21 cellular contexts compared by ENCODE assay signal in genomic region chr11:77374611-77375031, GRCh38.
A peak's percentile ranks its signal among the peaks of the same experiment; 100 is the strongest.
DNase-seq lines count a peak whose midpoint lies in the region; ATAC-seq and TF ChIP-seq lines count a peak whose summit lies in the region.
"Had no signal": no experiment of that assay in that cellular context is flagged by ENCODE, and none has a peak within 500 bp of the region (broad histone marks: within the 10 kb centered on the region; RNA-seq: fewer than 3 reads in every experiment).

No MANE protein-coding gene starts in this region.

- TF ChIP-seq EP300 in gastroesophageal sphincter (IDR thresholded peaks at IDR 0.05): no peak

- peak overlapping the region; percentile 26 for H3K4me2 ChIP-seq in GM23248 (ENCODE audit: unreplicated experiment)
- H3K4me2 ChIP-seq: GM23338 had no signal

- no peaks in the 10 kb centered on the region for H3K27me3 ChIP-seq in GM23248 (replicated peaks; ENCODE audit: insufficient read depth)
- H3K27me3 ChIP-seq in gastrocnemius medialis: no peaks in the 10 kb centered on the region
- H3K27me3 ChIP-seq in gastroesophageal sphincter: no peaks in the 10 kb centered on the region
- H3K27me3 ChIP-seq: left lung, testis had no signal

- DNase-seq in GM23248 (peak; percentile 36), RKO (ENCODE audit: low spot score) (peak; percentile 24), gastrocnemius medialis (no peak), WTC11 (ENCODE audit: low spot score) (no peak), caudate nucleus (lab: John Stamatoyannopoulos, UW) (no peak)
- DNase-seq: activated CD4-positive, alpha-beta T cell treated with anti-CD3 and anti-CD28 coated beads for 1 hour; activated CD8-positive, alpha-beta memory T cell treated with anti-CD3 and anti-CD28 coated beads for 24 hours; activated naive CD8-positive, alpha-beta T cell treated with anti-CD3 and anti-CD28 coated beads, Interleukin-2, amount 10 ng/mL, durations not matched to agents 7 days and 5 days; CD8-positive, alpha-beta memory T cell; dermis blood vessel endothelial cell; left lung; NCI-H1417 treated with DMSO at 0.1 percent for 48 hours; NCI-H2171; stimulated activated CD4-positive, alpha-beta T cell treated with anti-CD3 and anti-CD28 coated beads, Interleukin-15, amount 100 ng/mL, for 24 hours; T1000; testis had no signal

- H3K4me1 Mint-ChIP-seq in WTC11: no peaks in the 10 kb centered on the region
- H3K4me1 Mint-ChIP-seq: CD8-positive, alpha-beta memory T cell; GM23338 had no signal

- no peaks in the 10 kb centered on the region for H3K9me3 Mint-ChIP-seq in WTC11
- H3K9me3 Mint-ChIP-seq: activated naive CD8-positive, alpha-beta T cell treated with anti-CD3 and anti-CD28 coated beads, Interleukin-2, amount 10 ng/mL, durations not matched to agents 7 days and 5 days; activated T-helper 1 cell treated with anti-CD3 and anti-CD28 coated beads, Interleukin-12 subunit alpha, Interleukin-12 subunit beta, Interleukin-2, Interleukin-4 antibody, amounts not matched to agents 30 ng/mL and 10 ng/mL and 1 ng/mL, durations not matched to agents 14 hours and 24 hours and 36 hours; CD8-positive, alpha-beta memory T cell; GM23338 had no signal

- no peaks in the 10 kb centered on the region for H3K9me2 ChIP-seq in GM23248 (ENCODE audit: insufficient read depth)

- POLR2A ChIA-PET in WTC11 (lab: Charles Lee): no interaction called here

- no peaks in the 10 kb centered on the region for H4K20me1 ChIP-seq in GM23248 (ENCODE audit: insufficient read depth)

- H3K4me1 ChIP-seq in GM23248 (ENCODE audit: insufficient read depth) (peaks cover 9% of the 10 kb centered on the region), gastrocnemius medialis (peaks cover 0 to 22% of the 10 kb centered on the region in 2 donors), gastroesophageal sphincter (no peaks in the 10 kb centered on the region)
- H3K4me1 ChIP-seq: left lung, testis had no signal

- 95 to 99% methylated on average over 3 of the region's 3 CpGs for WGBS in GM23248 (ENCODE audit: low coverage in 1 of 2, low lambda C conversion rate in 2 of 2, missing lambda C conversion rate in 2 of 2), 2 experiments
- WGBS in gastroesophageal sphincter (ENCODE audit: low coverage in 1 of 2), 2 donors: 90 to 96% methylated on average over 3 of the region's 3 CpGs

- H3K36me3 Mint-ChIP-seq in WTC11: peaks cover 71% of the 10 kb centered on the region

- no peaks in the 10 kb centered on the region for H3K79me2 ChIP-seq in GM23248 (ENCODE audit: insufficient read depth)

- no peak overlapping the region for H3K27ac Mint-ChIP-seq in WTC11
- H3K27ac Mint-ChIP-seq: activated naive CD8-positive, alpha-beta T cell treated with anti-CD3 and anti-CD28 coated beads, Interleukin-2, amount 10 ng/mL, durations not matched to agents 7 days and 5 days; activated T-helper 1 cell treated with anti-CD3 and anti-CD28 coated beads, Interleukin-12 subunit alpha, Interleukin-12 subunit beta, Interleukin-2, Interleukin-4 antibody, amounts not matched to agents 30 ng/mL and 10 ng/mL and 1 ng/mL, durations not matched to agents 14 hours and 24 hours and 36 hours; CD8-positive, alpha-beta memory T cell had no signal

- TF ChIP-seq CTCF in gastrocnemius medialis (IDR thresholded peaks at IDR 0.05 in 4 of 5, conservative IDR thresholded peaks at IDR 0.05 in 1 of 5) (no peak), WTC11 (IDR thresholded peaks at IDR 0.05) (no peak), gastroesophageal sphincter (IDR thresholded peaks at IDR 0.05) (no peak)

- H2AFZ ChIP-seq in GM23248: no peak overlapping the region
- H2AFZ ChIP-seq: GM23338 had no signal

- H3K27me3 Mint-ChIP-seq in WTC11 (ENCODE audit: low read depth): no peaks in the 10 kb centered on the region
- H3K27me3 Mint-ChIP-seq: activated naive CD8-positive, alpha-beta T cell treated with anti-CD3 and anti-CD28 coated beads, Interleukin-2, amount 10 ng/mL, durations not matched to agents 7 days and 5 days; CD8-positive, alpha-beta memory T cell had no signal

- CTCF ChIA-PET in WTC11 (lab: Charles Lee): no interaction called here

- ATAC-seq in esophagus mucosa (peak; percentile 82), gastrocnemius medialis (peak; percentile 30 to 62), WTC11 (no peak), gastroesophageal sphincter (no peak), GM19351 (IDR thresholded peaks at IDR 0.05; ENCODE audit: unreplicated experiment) (no peak)
- ATAC-seq: GM23338, left lung had no signal

- no peaks in the 10 kb centered on the region for H3K9me3 ChIP-seq in GM23248 (ENCODE audit: low read depth)
- no peaks in the 10 kb centered on the region for H3K9me3 ChIP-seq in gastrocnemius medialis
- H3K9me3 ChIP-seq in gastroesophageal sphincter: no peaks in the 10 kb centered on the region
- H3K9me3 ChIP-seq: left lung, testis had no signal

- intact Hi-C loops in gastrocnemius medialis (cut with DNase I; ENCODE audit: low total_unique reads): no loop called here

- no peak overlapping the region for H3K9ac ChIP-seq in GM23248

- no peak for TF ChIP-seq POLR2A in gastrocnemius medialis (IDR thresholded peaks at IDR 0.05)
- TF ChIP-seq POLR2A in gastroesophageal sphincter (IDR thresholded peaks at IDR 0.05): no peak

- no peaks in the 10 kb centered on the region for H3F3A ChIP-seq in GM23248 (ENCODE audit: insufficient read depth)

- no peak overlapping the region for H3K4me3 ChIP-seq in GM23248
- no peak overlapping the region for H3K4me3 ChIP-seq in gastrocnemius medialis
- no peak overlapping the region for H3K4me3 ChIP-seq in gastroesophageal sphincter
- H3K4me3 ChIP-seq: GM23338, left lung, testis had no signal

- in situ Hi-C loops in GM23248 (cut with MboI): no loop called here
- in situ Hi-C loops in gastrocnemius medialis (cut with MboI; ENCODE audit: low sequenced_read_pairs in 4 of 4): no loop called here

- no peak overlapping the region for H3K4me3 Mint-ChIP-seq in WTC11
- H3K4me3 Mint-ChIP-seq: activated naive CD8-positive, alpha-beta T cell treated with anti-CD3 and anti-CD28 coated beads, Interleukin-2, amount 10 ng/mL, durations not matched to agents 7 days and 5 days; activated T-helper 1 cell treated with anti-CD3 and anti-CD28 coated beads, Interleukin-12 subunit alpha, Interleukin-12 subunit beta, Interleukin-2, Interleukin-4 antibody, amounts not matched to agents 30 ng/mL and 10 ng/mL and 1 ng/mL, durations not matched to agents 14 hours and 24 hours and 36 hours; CD8-positive, alpha-beta memory T cell; GM23338 had no signal

- H3K27ac ChIP-seq in GM23248 (no peak overlapping the region), gastrocnemius medialis (peak overlapping the region in 1 of 4 donors; percentile 33), gastroesophageal sphincter (no peak overlapping the region), caudate nucleus (ENCODE audit: low read depth, low read length) (no peak overlapping the region)
- H3K27ac ChIP-seq: left lung, testis had no signal

- H3K36me3 ChIP-seq in GM23248 (ENCODE audit: low read depth) (no peaks in the 10 kb centered on the region; the same call in 1 of the 2 replicates), gastrocnemius medialis (peaks cover 0 to 7% of the 10 kb centered on the region in 2 donors), gastroesophageal sphincter (peaks cover 0 to 68% of the 10 kb centered on the region in 2 donors)

TF ChIP-seq in WTC11, 78 proteins besides CTCF, POLR2A, EP300 and RAD21 (continues in another document):
- TF ChIP-seq TP53 (CRISPR knock-in tag; IDR thresholded peaks at IDR 0.05): no peak
- no peak for TF ChIP-seq SMAD3 (CRISPR knock-in tag; IDR thresholded peaks at IDR 0.05; ENCODE audit: borderline replicate concordance)
- no peak for TF ChIP-seq AFF4 (CRISPR knock-in tag; IDR thresholded peaks at IDR 0.05; ENCODE audit: borderline replicate concordance)
- TF ChIP-seq EMX1 (CRISPR knock-in tag; IDR thresholded peaks at IDR 0.05): no peak
- TF ChIP-seq NR1H2 (CRISPR knock-in tag; IDR thresholded peaks at IDR 0.05): no peak
- TF ChIP-seq ZNF219 (CRISPR knock-in tag; IDR thresholded peaks at IDR 0.05; ENCODE audit: borderline replicate concordance): no peak
- TF ChIP-seq SMAD4 (CRISPR knock-in tag; IDR thresholded peaks at IDR 0.05): no peak
- TF ChIP-seq, protein P1, sequence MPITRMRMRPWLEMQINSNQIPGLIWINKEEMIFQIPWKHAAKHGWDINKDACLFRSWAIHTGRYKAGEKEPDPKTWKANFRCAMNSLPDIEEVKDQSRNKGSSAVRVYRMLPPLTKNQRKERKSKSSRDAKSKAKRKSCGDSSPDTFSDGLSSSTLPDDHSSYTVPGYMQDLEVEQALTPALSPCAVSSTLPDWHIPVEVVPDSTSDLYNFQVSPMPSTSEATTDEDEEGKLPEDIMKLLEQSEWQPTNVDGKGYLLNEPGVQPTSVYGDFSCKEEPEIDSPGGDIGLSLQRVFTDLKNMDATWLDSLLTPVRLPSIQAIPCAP (CRISPR knock-in tag; IDR thresholded peaks at IDR 0.05): no peak
- no peak for TF ChIP-seq FOXP1 (CRISPR knock-in tag; IDR thresholded peaks at IDR 0.05; ENCODE audit: borderline replicate concordance)
- TF ChIP-seq SP1 (CRISPR knock-in tag; conservative IDR thresholded peaks at IDR 0.05): no peak
- TF ChIP-seq RORB (CRISPR knock-in tag; IDR thresholded peaks at IDR 0.05): no peak
- no peak for TF ChIP-seq MXD4 (CRISPR knock-in tag; IDR thresholded peaks at IDR 0.05; ENCODE audit: borderline replicate concordance)

Comparison
In these comparisons a context has a peak if more than half of its experiments do, and no peak if none do; other contexts are left out.
1. DNase-seq: peak in GM23248 (single experiment) and RKO (single experiment); none in gastrocnemius medialis (0 of 2), WTC11 (single experiment) and caudate nucleus (0 of 61).
2. ATAC-seq: peak in esophagus mucosa (single experiment) and gastrocnemius medialis (2 of 2); none in WTC11 (single experiment), gastroesophageal sphincter (single experiment) and GM19351 (single experiment).